In the genomic region with DNA sequence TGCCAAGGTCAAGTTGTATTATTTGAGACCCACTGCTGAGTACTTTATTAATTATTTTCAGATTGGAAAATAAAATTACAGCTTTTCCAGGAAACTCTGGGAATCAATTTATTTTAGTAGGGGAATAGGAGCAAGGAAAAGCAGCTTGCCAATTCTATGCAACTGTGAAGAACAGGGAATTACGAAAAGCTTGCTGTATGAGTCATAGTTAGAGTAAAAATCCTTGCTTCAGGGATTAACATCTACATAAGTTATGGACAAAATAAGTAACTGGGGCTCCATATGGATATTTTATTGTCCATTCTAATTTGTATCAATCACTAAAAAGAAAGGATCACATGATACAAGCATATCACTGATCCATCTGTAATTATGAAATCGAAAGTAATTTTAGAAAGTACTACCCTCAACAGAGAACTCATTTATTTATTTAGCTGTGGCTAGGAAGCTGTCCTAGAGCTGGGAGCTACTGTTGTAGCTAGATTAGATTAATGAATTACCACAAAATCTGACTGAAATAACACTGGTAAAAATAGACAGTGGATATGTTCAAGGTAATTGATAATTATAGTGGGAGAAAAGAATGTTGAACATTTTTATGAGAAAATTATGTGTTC, we compare ENCODE assay signal across 10 cellular contexts.
DNase-seq lines count a peak whose midpoint lies in the region; ATAC-seq and TF ChIP-seq lines count a peak whose summit lies in the region.
"Had no signal": no experiment of that assay in that cellular context is flagged by ENCODE, and none has a peak within 500 bp of the region (broad histone marks: within the 10 kb centered on the region; RNA-seq: fewer than 3 reads in every experiment).

No MANE protein-coding gene starts in this region.

- TF ChIP-seq CTCF in omental fat pad (IDR thresholded peaks at IDR 0.05) (no peak), type B pancreatic cell (conservative IDR thresholded peaks at IDR 0.05) (no peak), GM23338 (conservative IDR thresholded peaks at IDR 0.05; ENCODE audit: low read depth in 2 of 2) (no peak)

- H4K20me1 ChIP-seq in GM23338 (replicated peaks; ENCODE audit: insufficient read depth), result no peaks in the 10 kb centered on the region

- H3K9me3 Mint-ChIP-seq in type B pancreatic cell (no peaks in the 10 kb centered on the region), GM23338 (no peaks in the 10 kb centered on the region)

- H3K4me1 Mint-ChIP-seq in type B pancreatic cell (ENCODE audit: unreplicated experiment) (no peaks in the 10 kb centered on the region), GM23338 (peaks cover 8% of the 10 kb centered on the region; the same call in 2 of the 3 replicates)

- H3K4me1 ChIP-seq in GM23338 (ENCODE audit: insufficient read depth), result no peaks in the 10 kb centered on the region; the same call in 1 of the 2 replicates

- no peaks in the 10 kb centered on the region for H3K36me3 Mint-ChIP-seq in type B pancreatic cell
- no peaks in the 10 kb centered on the region for H3K36me3 Mint-ChIP-seq in GM23338 (ENCODE audit: low read depth)

- ATAC-seq in GM18519 (IDR thresholded peaks at IDR 0.05; ENCODE audit: low FRiP score, unreplicated experiment) (peak; percentile 85), omental fat pad (ENCODE audit: low FRiP score) (peak; percentile 82), HG03342 (IDR thresholded peaks at IDR 0.05; ENCODE audit: unreplicated experiment) (no peak), GM23338 (no peak)

- DNase-seq in NCI-H2029 (lab: John Stamatoyannopoulos, UW) (peak; percentile 84), epidermal melanocyte (ENCODE audit: insufficient read length, low spot score) (peak; percentile 25), omental fat pad (ENCODE audit: low spot score) (no peak), type B pancreatic cell (ENCODE audit: extremely low spot score, unreplicated experiment) (no peak), NCI-H2081 treated with DMSO at 0.1 percent for 48 hours (lab: John Stamatoyannopoulos, UW) (no peak), GM23338 (ENCODE audit: low spot score) (no peak)
- DNase-seq: activated gamma-delta T cell, NCI-H1105 treated with DMSO at 0.1 percent for 48 hours had no signal

- no peak overlapping the region for H3K4me3 ChIP-seq in GM23338

- no peaks in the 10 kb centered on the region for H3K27me3 Mint-ChIP-seq in type B pancreatic cell
- H3K27me3 Mint-ChIP-seq in GM23338 (ENCODE audit: insufficient read depth, low read depth, poor library complexity), result no peaks in the 10 kb centered on the region

- H3K27ac Mint-ChIP-seq in type B pancreatic cell (no peak overlapping the region), GM23338 (no peak overlapping the region)

- no peaks in the 10 kb centered on the region for H3F3A ChIP-seq in GM23338 (replicated peaks; ENCODE audit: low read depth)

- no peak overlapping the region for H3K4me3 Mint-ChIP-seq in type B pancreatic cell
- no peak overlapping the region for H3K4me3 Mint-ChIP-seq in GM23338

- no peaks in the 10 kb centered on the region for H3K36me3 ChIP-seq in GM23338 (ENCODE audit: insufficient read depth)

- H2AFZ ChIP-seq in GM23338, result no peak overlapping the region

- no peak overlapping the region for H3K27ac ChIP-seq in GM23338 (ENCODE audit: low read depth)

- H3K4me2 ChIP-seq in GM23338, result no peak overlapping the region

- H3K9me2 ChIP-seq in GM23338 (ENCODE audit: insufficient read depth), result no peaks in the 10 kb centered on the region

- no peaks in the 10 kb centered on the region for H3K27me3 ChIP-seq in GM23338 (ENCODE audit: insufficient read depth)

- no peaks in the 10 kb centered on the region for H3K79me2 ChIP-seq in GM23338 (replicated peaks; ENCODE audit: insufficient read depth)

TF ChIP-seq in GM23338, 12 proteins besides CTCF, POLR2A, EP300 and RAD21 (continues in another document):
- TF ChIP-seq JUNB (IDR thresholded peaks at IDR 0.05; ENCODE audit: unreplicated experiment) (no peak), CREB1 (CRISPR knock-in tag; IDR thresholded peaks at IDR 0.05; ENCODE audit: low read depth) (no peak), STAT1 (IDR thresholded peaks at IDR 0.05; ENCODE audit: unreplicated experiment) (no peak), ZNF114 (CRISPR knock-in tag; IDR thresholded peaks at IDR 0.05) (no peak), NANOG (IDR thresholded peaks at IDR 0.05; ENCODE audit: borderline replicate concordance) (no peak), POLR2AphosphoS5 (IDR thresholded peaks at IDR 0.05; ENCODE audit: low read depth) (no peak), ZNF331 (CRISPR knock-in tag; IDR thresholded peaks at IDR 0.05; ENCODE audit: low read depth) (no peak), EZH2 (IDR thresholded peaks at IDR 0.05; ENCODE audit: low read depth, unreplicated experiment) (no peak)
- TF ChIP-seq, protein P1, sequence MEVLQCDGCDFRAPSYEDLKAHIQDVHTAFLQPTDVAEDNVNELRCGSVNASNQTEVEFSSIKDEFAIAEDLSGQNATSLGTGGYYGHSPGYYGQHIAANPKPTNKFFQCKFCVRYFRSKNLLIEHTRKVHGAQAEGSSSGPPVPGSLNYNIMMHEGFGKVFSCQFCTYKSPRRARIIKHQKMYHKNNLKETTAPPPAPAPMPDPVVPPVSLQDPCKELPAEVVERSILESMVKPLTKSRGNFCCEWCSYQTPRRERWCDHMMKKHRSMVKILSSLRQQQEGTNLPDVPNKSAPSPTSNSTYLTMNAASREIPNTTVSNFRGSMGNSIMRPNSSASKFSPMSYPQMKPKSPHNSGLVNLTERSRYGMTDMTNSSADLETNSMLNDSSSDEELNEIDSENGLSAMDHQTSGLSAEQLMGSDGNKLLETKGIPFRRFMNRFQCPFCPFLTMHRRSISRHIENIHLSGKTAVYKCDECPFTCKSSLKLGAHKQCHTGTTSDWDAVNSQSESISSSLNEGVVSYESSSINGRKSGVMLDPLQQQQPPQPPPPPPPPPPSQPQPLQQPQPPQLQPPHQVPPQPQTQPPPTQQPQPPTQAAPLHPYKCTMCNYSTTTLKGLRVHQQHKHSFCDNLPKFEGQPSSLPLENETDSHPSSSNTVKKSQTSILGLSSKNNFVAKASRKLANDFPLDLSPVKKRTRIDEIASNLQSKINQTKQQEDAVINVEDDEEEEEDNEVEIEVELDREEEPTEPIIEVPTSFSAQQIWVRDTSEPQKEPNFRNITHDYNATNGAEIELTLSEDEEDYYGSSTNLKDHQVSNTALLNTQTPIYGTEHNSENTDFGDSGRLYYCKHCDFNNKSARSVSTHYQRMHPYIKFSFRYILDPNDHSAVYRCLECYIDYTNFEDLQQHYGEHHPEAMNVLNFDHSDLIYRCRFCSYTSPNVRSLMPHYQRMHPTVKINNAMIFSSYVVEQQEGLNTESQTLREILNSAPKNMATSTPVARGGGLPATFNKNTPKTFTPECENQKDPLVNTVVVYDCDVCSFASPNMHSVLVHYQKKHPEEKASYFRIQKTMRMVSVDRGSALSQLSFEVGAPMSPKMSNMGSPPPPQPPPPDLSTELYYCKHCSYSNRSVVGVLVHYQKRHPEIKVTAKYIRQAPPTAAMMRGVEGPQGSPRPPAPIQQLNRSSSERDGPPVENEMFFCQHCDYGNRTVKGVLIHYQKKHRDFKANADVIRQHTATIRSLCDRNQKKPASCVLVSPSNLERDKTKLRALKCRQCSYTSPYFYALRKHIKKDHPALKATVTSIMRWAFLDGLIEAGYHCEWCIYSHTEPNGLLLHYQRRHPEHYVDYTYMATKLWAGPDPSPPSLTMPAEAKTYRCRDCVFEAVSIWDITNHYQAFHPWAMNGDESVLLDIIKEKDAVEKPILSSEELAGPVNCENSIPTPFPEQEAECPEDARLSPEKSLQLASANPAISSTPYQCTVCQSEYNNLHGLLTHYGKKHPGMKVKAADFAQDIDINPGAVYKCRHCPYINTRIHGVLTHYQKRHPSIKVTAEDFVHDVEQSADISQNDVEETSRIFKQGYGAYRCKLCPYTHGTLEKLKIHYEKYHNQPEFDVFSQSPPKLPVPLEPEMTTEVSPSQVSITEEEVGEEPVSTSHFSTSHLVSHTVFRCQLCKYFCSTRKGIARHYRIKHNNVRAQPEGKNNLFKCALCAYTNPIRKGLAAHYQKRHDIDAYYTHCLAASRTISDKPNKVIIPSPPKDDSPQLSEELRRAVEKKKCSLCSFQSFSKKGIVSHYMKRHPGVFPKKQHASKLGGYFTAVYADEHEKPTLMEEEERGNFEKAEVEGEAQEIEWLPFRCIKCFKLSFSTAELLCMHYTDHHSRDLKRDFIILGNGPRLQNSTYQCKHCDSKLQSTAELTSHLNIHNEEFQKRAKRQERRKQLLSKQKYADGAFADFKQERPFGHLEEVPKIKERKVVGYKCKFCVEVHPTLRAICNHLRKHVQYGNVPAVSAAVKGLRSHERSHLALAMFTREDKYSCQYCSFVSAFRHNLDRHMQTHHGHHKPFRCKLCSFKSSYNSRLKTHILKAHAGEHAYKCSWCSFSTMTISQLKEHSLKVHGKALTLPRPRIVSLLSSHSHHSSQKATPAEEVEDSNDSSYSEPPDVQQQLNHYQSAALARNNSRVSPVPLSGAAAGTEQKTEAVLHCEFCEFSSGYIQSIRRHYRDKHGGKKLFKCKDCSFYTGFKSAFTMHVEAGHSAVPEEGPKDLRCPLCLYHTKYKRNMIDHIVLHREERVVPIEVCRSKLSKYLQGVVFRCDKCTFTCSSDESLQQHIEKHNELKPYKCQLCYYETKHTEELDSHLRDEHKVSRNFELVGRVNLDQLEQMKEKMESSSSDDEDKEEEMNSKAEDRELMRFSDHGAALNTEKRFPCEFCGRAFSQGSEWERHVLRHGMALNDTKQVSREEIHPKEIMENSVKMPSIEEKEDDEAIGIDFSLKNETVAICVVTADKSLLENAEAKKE (CRISPR knock-in tag; IDR thresholded peaks at IDR 0.05), result no peak
- TF ChIP-seq, protein P2, sequence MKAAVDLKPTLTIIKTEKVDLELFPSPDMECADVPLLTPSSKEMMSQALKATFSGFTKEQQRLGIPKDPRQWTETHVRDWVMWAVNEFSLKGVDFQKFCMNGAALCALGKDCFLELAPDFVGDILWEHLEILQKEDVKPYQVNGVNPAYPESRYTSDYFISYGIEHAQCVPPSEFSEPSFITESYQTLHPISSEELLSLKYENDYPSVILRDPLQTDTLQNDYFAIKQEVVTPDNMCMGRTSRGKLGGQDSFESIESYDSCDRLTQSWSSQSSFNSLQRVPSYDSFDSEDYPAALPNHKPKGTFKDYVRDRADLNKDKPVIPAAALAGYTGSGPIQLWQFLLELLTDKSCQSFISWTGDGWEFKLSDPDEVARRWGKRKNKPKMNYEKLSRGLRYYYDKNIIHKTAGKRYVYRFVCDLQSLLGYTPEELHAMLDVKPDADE (IDR thresholded peaks at IDR 0.05), result no peak

Comparison
In these comparisons a context has a peak if more than half of its experiments do, and no peak if none do; other contexts are left out.
1. ATAC-seq: peak in GM18519 (single experiment) and omental fat pad (single experiment); none in HG03342 (single experiment) and GM23338 (single experiment).
2. DNase-seq: peak in NCI-H2029 (single experiment) and epidermal melanocyte (single experiment); none in omental fat pad (single experiment), type B pancreatic cell (single experiment), NCI-H2081 treated with DMSO at 0.1 percent for 48 hours (single experiment) and GM23338 (single experiment).